ENCODE assay signal across 19 cellular contexts in the genomic region with DNA sequence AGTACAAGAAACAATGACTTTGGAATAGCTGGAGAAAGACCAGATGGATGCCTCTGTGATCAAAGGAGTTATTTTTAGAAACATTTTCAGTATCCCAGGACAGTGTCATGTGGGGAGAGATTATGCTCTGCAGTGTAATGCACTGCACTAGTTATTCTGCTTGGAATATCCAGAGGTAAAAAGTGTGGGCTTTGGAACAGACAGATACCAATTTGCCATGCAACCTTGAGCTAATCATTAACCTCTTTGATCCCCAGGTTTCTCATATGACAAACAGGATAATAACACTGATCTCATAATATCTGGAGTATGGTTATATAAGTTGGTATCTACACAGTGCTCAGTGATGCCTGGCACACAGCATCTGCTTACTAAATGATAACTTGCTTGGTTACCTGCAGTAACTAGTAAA. TPM values are rescaled to one million over a fixed set of nuclear protein-coding genes. Genes with fewer than 3 reads are reported as not detected.
DNase-seq lines count a peak whose midpoint lies in the region; ATAC-seq lines count a peak whose summit lies in the region.
"Had no signal": no experiment of that assay in that cellular context is flagged by ENCODE, and none has a peak within 500 bp of the region (broad histone marks: within the 10 kb centered on the region; RNA-seq: fewer than 3 reads in every experiment).

No MANE protein-coding gene starts in this region.

- H3K9me3 ChIP-seq in SJCRH30 (replicated peaks) = no peaks in the 10 kb centered on the region
- H3K9me3 ChIP-seq: Caco-2, ovary had no signal

- no peaks in the 10 kb centered on the region for H3K9me3 Mint-ChIP-seq in activated T-cell treated with anti-CD3 and anti-CD28 coated beads, Interleukin-2, amount 50 U/mL, for 24 hours
- H3K9me3 Mint-ChIP-seq: activated CD4-positive, alpha-beta memory T cell treated with anti-CD3 and anti-CD28 coated beads, Interleukin-2, amount 10 ng/mL, durations not matched to agents 7 days and 5 days; T-helper 1 cell treated with Interleukin-12 subunit alpha and Interleukin-12 subunit beta and Interleukin-4 antibody, amounts not matched to agents 30 μg/mL and 1 μg/mL, for 36 hours had no signal

- peak; percentile 65 to 82 for ATAC-seq in left cardiac atrium
- ATAC-seq in HG03439 (IDR thresholded peaks at IDR 0.05; ENCODE audit: unreplicated experiment) = no peak

- H3K27ac Mint-ChIP-seq in activated T-cell treated with anti-CD3 and anti-CD28 coated beads, Interleukin-2, amount 50 U/mL, for 24 hours = no peak overlapping the region
- H3K27ac Mint-ChIP-seq: activated CD4-positive, alpha-beta memory T cell treated with anti-CD3 and anti-CD28 coated beads, Interleukin-2, amount 10 ng/mL, durations not matched to agents 7 days and 5 days; naive B cell; T-helper 1 cell treated with Interleukin-12 subunit alpha and Interleukin-12 subunit beta and Interleukin-4 antibody, amounts not matched to agents 30 μg/mL and 1 μg/mL, for 36 hours had no signal

- H3K4me3 ChIP-seq in SJCRH30 = no peak overlapping the region
- H3K4me3 ChIP-seq: ovary had no signal

- DNase-seq in HuH-7 (ENCODE audit: low spot score) = peak; percentile 36
- peak; percentile 64 for DNase-seq in SK-N-DZ (ENCODE audit: low spot score)
- no peak for DNase-seq in left cardiac atrium
- DNase-seq in pons (ENCODE audit: low spot score) = peak; percentile 84
- no peak for DNase-seq in activated T-cell treated with anti-CD3 and anti-CD28 coated beads, Interleukin-2, amount 50 U/mL, for 24 hours
- DNase-seq in SJCRH30 = no peak
- DNase-seq in cortex of kidney (lab: John Stamatoyannopoulos, UW) = no peak
- DNase-seq: activated CD4-positive, alpha-beta memory T cell treated with anti-CD3 and anti-CD28 coated beads, Interleukin-2, amount 10 ng/mL, durations not matched to agents 7 days and 5 days; AML-193; effector memory CD4-positive, alpha-beta T cell; naive B cell; NCI-H1048; ovary; stimulated activated CD4-positive, alpha-beta T cell treated with anti-CD3 and anti-CD28 coated beads, Interleukin-4, amount 100 ng/mL, for 4 hours; stimulated activated CD8-positive, alpha-beta memory T cell treated with anti-CD3 and anti-CD28 coated beads, Interleukin-4, amount 100 ng/mL, for 48 hours had no signal

- no peaks in the 10 kb centered on the region for H3K36me3 ChIP-seq in SJCRH30
- H3K36me3 ChIP-seq: ovary had no signal

- H3K27me3 Mint-ChIP-seq in activated T-cell treated with anti-CD3 and anti-CD28 coated beads, Interleukin-2, amount 50 U/mL, for 24 hours = peaks cover 40% of the 10 kb centered on the region

- H3K4me1 Mint-ChIP-seq in activated T-cell treated with anti-CD3 and anti-CD28 coated beads, Interleukin-2, amount 50 U/mL, for 24 hours (ENCODE audit: low read depth) = no peaks in the 10 kb centered on the region
- H3K4me1 Mint-ChIP-seq: activated CD4-positive, alpha-beta memory T cell treated with anti-CD3 and anti-CD28 coated beads, Interleukin-2, amount 10 ng/mL, durations not matched to agents 7 days and 5 days; naive B cell had no signal

- H3K27ac ChIP-seq in SJCRH30 = no peak overlapping the region
- H3K27ac ChIP-seq: ovary had no signal

- no peaks in the 10 kb centered on the region for H3K4me1 ChIP-seq in SJCRH30

- H3K36me3 Mint-ChIP-seq in activated T-cell treated with anti-CD3 and anti-CD28 coated beads, Interleukin-2, amount 50 U/mL, for 24 hours (ENCODE audit: low read depth) = no peaks in the 10 kb centered on the region
- H3K36me3 Mint-ChIP-seq: naive B cell had no signal

- no peaks in the 10 kb centered on the region for H3K27me3 ChIP-seq in SJCRH30
- H3K27me3 ChIP-seq: ovary had no signal

- intact Hi-C loops in left cardiac atrium (cut with DNase I) = no loop called here

- no peak overlapping the region for H3K4me3 Mint-ChIP-seq in activated T-cell treated with anti-CD3 and anti-CD28 coated beads, Interleukin-2, amount 50 U/mL, for 24 hours
- H3K4me3 Mint-ChIP-seq: activated CD4-positive, alpha-beta memory T cell treated with anti-CD3 and anti-CD28 coated beads, Interleukin-2, amount 10 ng/mL, durations not matched to agents 7 days and 5 days; naive B cell; T-helper 1 cell treated with Interleukin-12 subunit alpha and Interleukin-12 subunit beta and Interleukin-4 antibody, amounts not matched to agents 30 μg/mL and 1 μg/mL, for 36 hours had no signal

RNA-seq across cellular contexts. Expression of a gene that starts 12.2 kb away (rescaled TPM):
- polyA plus RNA-seq in SK-N-DZ (2014; cell fraction: cytosol; rRNA removed) = 4.8 and 5.3 TPM in 2 replicates
- polyA plus RNA-seq in SK-N-DZ (2014; cell fraction: nucleus; rRNA removed) = 3.0 and 3.5 TPM in 2 replicates
- total RNA-seq in left cardiac atrium = under 1 TPM in 1 of 2 donors, not detected in 1; 0.03 TPM
- not detected in 2 replicates for total RNA-seq in SJCRH30 (2014; rRNA removed; shearing (Covaris generic))
- total RNA-seq: activated CD4-positive, alpha-beta memory T cell treated with anti-CD3 and anti-CD28 coated beads, Interleukin-2, amount 10 ng/mL, durations not matched to agents 7 days and 5 days; Caco-2; skeletal muscle tissue had no signal

Comparison
In these comparisons a context has a peak if more than half of its experiments do, and no peak if none do; other contexts are left out.
1. DNase-seq: peak in HuH-7 (single experiment), SK-N-DZ (single experiment) and pons (single experiment); none in left cardiac atrium (single experiment), activated T-cell treated with anti-CD3 and anti-CD28 coated beads, Interleukin-2, amount 50 U/mL, for 24 hours (single experiment), SJCRH30 (0 of 2) and cortex of kidney (single experiment).